In the genomic region with DNA sequence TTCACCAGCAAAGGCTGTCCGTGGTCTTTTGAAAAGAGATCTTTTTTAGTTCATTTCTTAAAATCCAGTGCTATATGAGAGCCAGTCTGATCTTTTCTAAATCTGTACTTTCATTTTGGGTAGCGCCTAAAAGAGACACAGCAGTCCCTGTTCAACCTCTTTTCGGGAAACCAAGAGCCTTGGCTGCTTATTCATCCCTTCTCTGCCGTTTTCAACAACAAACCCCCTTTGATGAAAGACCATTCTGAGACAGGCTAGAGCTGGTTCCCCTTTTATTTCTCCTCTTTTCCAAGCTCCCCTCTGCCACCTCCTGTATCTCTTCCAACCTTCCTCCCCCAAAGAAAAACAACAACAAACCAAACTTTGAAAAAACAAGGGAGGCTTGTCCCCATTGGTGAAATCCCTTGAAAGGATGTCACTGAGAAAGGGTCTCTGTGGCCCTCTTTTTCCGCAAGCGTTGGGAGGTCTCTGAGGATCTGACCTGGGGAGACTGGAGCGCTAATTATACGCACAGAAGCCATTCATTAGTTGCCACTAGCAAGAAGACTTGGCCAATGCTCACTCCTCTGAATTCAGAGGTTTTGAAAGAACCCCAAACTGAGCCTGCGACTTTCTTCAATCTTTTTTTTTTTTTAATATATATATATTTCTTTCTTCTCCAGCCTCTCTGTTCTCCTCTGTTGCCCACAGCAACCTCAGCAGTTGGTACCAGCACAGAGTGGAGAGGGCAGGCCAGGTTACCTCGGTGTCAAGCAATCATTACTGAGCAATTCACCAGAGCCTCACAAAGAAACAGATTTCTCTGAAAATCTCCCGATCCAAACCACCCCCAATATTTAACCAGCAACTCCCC, we compare ENCODE assay signal across 1 cellular context.
TF ChIP-seq lines count a peak whose summit lies in the region.

No MANE protein-coding gene starts in this region.

TF ChIP-seq in H1, 55 proteins besides CTCF, POLR2A, EP300 and RAD21:
- TF ChIP-seq CTBP2 (IDR thresholded peaks at IDR 0.05; ENCODE audit: borderline replicate concordance, insufficient read depth, insufficient read length, low read length) = no peak
- TF ChIP-seq SAP30 (IDR thresholded peaks at IDR 0.05; ENCODE audit: insufficient read depth, insufficient replicate concordance, low read length) = no peak
- TF ChIP-seq JUN (IDR thresholded peaks at IDR 0.05; ENCODE audit: low read depth, low read length) = no peak
- TF ChIP-seq NANOG (IDR thresholded peaks at IDR 0.05; ENCODE audit: insufficient read depth, low read depth, low read length, poor library complexity, severe bottlenecking) = no peak
- TF ChIP-seq SP1 (IDR thresholded peaks at IDR 0.05; ENCODE audit: low read depth, low read length) = no peak
- no peak for TF ChIP-seq GABPA (IDR thresholded peaks at IDR 0.05; ENCODE audit: borderline replicate concordance, insufficient read depth, low read length)
- TF ChIP-seq CBX8 (IDR thresholded peaks at IDR 0.05; ENCODE audit: borderline replicate concordance, low read depth, low read length) = no peak
- TF ChIP-seq CHD1 (IDR thresholded peaks at IDR 0.05; ENCODE audit: low read depth, low read length) = no peak
- no peak for TF ChIP-seq POLR2AphosphoS5 (IDR thresholded peaks at IDR 0.05; ENCODE audit: low read depth, low read length)
- TF ChIP-seq, protein P1, sequence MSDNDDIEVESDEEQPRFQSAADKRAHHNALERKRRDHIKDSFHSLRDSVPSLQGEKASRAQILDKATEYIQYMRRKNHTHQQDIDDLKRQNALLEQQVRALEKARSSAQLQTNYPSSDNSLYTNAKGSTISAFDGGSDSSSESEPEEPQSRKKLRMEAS (IDR thresholded peaks at IDR 0.05) = no peak
- no peak for TF ChIP-seq MAFK (IDR thresholded peaks at IDR 0.05; ENCODE audit: low read depth, low read length)
- no peak for TF ChIP-seq FOSL1 (IDR thresholded peaks at IDR 0.05; ENCODE audit: insufficient read depth, low read depth, low read length)
- no peak for TF ChIP-seq TAF7 (optimal IDR thresholded peaks at IDR 0.05; ENCODE audit: borderline replicate concordance, low read depth, low read length)
- TF ChIP-seq SIN3A (conservative IDR thresholded peaks at IDR 0.05 in 1 of 2, IDR thresholded peaks at IDR 0.05 in 1 of 2; ENCODE audit: low read depth in 1 of 2, low read length in 2 of 2) = no peak
- TF ChIP-seq SP4 (IDR thresholded peaks at IDR 0.05; ENCODE audit: low read length) = no peak
- no peak for TF ChIP-seq GTF2F1 (IDR thresholded peaks at IDR 0.05; ENCODE audit: borderline replicate concordance, low read depth, low read length)
- no peak for TF ChIP-seq TAF1 (IDR thresholded peaks at IDR 0.05; ENCODE audit: low read depth, low read length)
- TF ChIP-seq, protein P2, sequence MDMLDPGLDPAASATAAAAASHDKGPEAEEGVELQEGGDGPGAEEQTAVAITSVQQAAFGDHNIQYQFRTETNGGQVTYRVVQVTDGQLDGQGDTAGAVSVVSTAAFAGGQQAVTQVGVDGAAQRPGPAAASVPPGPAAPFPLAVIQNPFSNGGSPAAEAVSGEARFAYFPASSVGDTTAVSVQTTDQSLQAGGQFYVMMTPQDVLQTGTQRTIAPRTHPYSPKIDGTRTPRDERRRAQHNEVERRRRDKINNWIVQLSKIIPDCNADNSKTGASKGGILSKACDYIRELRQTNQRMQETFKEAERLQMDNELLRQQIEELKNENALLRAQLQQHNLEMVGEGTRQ (IDR thresholded peaks at IDR 0.05; ENCODE audit: low read length) = no peak
- TF ChIP-seq SIX5 (IDR thresholded peaks at IDR 0.05; ENCODE audit: low read depth, low read length) = no peak
- no peak for TF ChIP-seq TBP (IDR thresholded peaks at IDR 0.05; ENCODE audit: low read depth, low read length)
TF ChIP-seq in H1: peak in this region for 0.
